ENCODE assay signal across 7 cellular contexts in the genomic region with DNA sequence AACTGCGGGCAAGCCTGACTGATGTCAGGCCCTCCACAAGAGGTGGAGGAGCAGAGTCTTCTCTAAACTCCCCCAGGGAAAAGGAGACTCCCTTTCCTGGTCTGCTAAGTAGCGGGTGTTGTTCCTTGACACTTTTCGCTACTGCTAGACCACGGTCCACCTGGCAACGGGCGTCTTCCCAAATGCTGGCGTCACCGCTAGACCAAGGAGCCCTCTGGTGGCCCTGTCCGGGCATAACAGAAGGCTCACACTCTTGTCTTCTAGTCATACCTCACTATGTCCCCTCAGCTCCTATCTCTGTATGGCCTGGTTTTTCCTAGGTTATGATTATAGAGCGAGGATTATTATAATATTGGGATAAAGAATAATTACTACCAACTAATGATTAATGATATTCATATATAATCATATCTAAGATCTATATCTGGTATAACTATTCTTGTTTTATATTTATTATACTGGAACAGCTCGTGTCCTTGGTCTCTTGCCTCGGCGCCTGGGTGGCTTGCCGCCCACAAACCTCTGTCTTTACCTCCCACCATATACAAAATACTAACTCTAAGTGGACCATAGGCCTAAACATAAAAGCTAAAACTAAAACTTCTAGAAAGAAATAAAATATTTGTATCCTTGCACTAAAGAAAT. TPM values are rescaled to one million over a fixed set of nuclear protein-coding genes. Genes with fewer than 3 reads are reported as not detected.
DNase-seq lines count a peak whose midpoint lies in the region; ATAC-seq, FAIRE-seq and TF ChIP-seq lines count a peak whose summit lies in the region.
"Not testable (repeated sequence)": the region's sequence is repeated elsewhere in the genome, so short reads cannot be mapped to it uniquely, and the experiment has no call there.

No MANE protein-coding gene starts in this region.

- not testable (repeated sequence) for H3K9me1 ChIP-seq in keratinocyte (ENCODE audit: control insufficient read depth, extremely low read depth, insufficient read depth, low read length)

- not testable (repeated sequence) for H4K20me1 ChIP-seq in keratinocyte (ENCODE audit: control insufficient read depth, extremely low read depth, insufficient read depth, low read length)

- peaks cover 8 to 11% of the 10 kb centered on the region in 2 experiments for H3K36me3 ChIP-seq in keratinocyte (ENCODE audit: control insufficient read depth in 2 of 2, extremely low read depth in 1 of 2, insufficient read depth in 2 of 2, low read length in 2 of 2)

- dilution Hi-C loops in keratinocyte (cut with MboI; ENCODE audit: extremely low pct_ligation_motif_present, low sequenced_read_pairs), result not testable (repeated sequence)

- H2AFZ ChIP-seq in keratinocyte (ENCODE audit: control insufficient read depth, low read length), result not testable (repeated sequence)

- H3K9me3 ChIP-seq in keratinocyte (ENCODE audit: control insufficient read depth, low read depth, low read length), result not testable (repeated sequence)

- H3K36me3 Mint-ChIP-seq in activated T-cell treated with anti-CD3 and anti-CD28 coated beads, Interleukin-2, amount 50 U/mL, for 72 hours (ENCODE audit: insufficient read depth in 2 of 2), result peaks cover 4 to 25% of the 10 kb centered on the region in 2 donors

- not testable (repeated sequence) for H3K4me3 ChIP-seq in epithelial cell of esophagus (ENCODE audit: low read length); keratinocyte (ENCODE audit: control insufficient read depth in 2 of 3, extremely low read depth in 1 of 3, insufficient read depth in 2 of 3, low read depth in 1 of 3, low read length in 3 of 3)

- H3K9ac ChIP-seq in keratinocyte (ENCODE audit: control insufficient read depth, extremely low read depth, insufficient read depth, low read length), result not testable (repeated sequence)

- not testable (repeated sequence) for H3K27ac Mint-ChIP-seq in activated T-cell treated with anti-CD3 and anti-CD28 coated beads, Interleukin-2, amount 50 U/mL, for 72 hours

- H3K27me3 ChIP-seq in keratinocyte (ENCODE audit: control insufficient read depth, extremely low read depth, insufficient read depth, low read length), result not testable (repeated sequence)

- not testable (repeated sequence) for ATAC-seq in activated T-cell treated with anti-CD3 and anti-CD28 coated beads, Interleukin-2, amount 50 U/mL, for 72 hours (replicated peaks in 1 of 2)

- intact Hi-C loops in posterior cingulate gyrus (cut with DNase I), result loop anchor here (10.0 kb wide), 1 partner anchor 186 kb away; no protein-coding TSS in a partner anchor

- H3K27ac ChIP-seq in keratinocyte (ENCODE audit: control insufficient read depth, insufficient read depth, low read length), result not testable (repeated sequence)

- not testable (repeated sequence) for H3K4me1 Mint-ChIP-seq in activated T-cell treated with anti-CD3 and anti-CD28 coated beads, Interleukin-2, amount 50 U/mL, for 72 hours (ENCODE audit: low read depth)

- not testable (repeated sequence) for H3K4me3 Mint-ChIP-seq in activated T-cell treated with anti-CD3 and anti-CD28 coated beads, Interleukin-2, amount 50 U/mL, for 72 hours

- not testable (repeated sequence) for H3K27me3 Mint-ChIP-seq in activated T-cell treated with anti-CD3 and anti-CD28 coated beads, Interleukin-2, amount 50 U/mL, for 72 hours (ENCODE audit: low read depth)

- not testable (repeated sequence) for H3K79me2 ChIP-seq in keratinocyte (ENCODE audit: control insufficient read depth, insufficient read depth, low read length)

- not testable (repeated sequence) for FAIRE-seq in keratinocyte (lab: Jason Lieb, UNC)

- not testable (repeated sequence) for H3K9me3 Mint-ChIP-seq in activated T-cell treated with anti-CD3 and anti-CD28 coated beads, Interleukin-2, amount 50 U/mL, for 72 hours

- peak; percentile 14 for DNase-seq in EL
- peak; percentile 28 for DNase-seq in M059J (ENCODE audit: low read depth)
- DNase-seq in SK-N-DZ (ENCODE audit: low spot score), result peak; percentile 25
- DNase-seq in activated T-cell treated with anti-CD3 and anti-CD28 coated beads, Interleukin-2, amount 50 U/mL, for 72 hours, result peak; percentile 23 to 37
- peak; percentile 35 for DNase-seq in epithelial cell of esophagus (ENCODE audit: low read depth)
- DNase-seq in keratinocyte (ENCODE audit: low read depth, low spot score), result not testable (repeated sequence)
- DNase-seq in posterior cingulate gyrus, result peak; percentile 49 to 96 (median 72)

- TF ChIP-seq CTCF in epithelial cell of esophagus (IDR thresholded peaks at IDR 0.05; ENCODE audit: insufficient read depth, low read depth, low read length, missing control alignments) (peak; percentile 46), keratinocyte (optimal IDR thresholded peaks at IDR 0.05 in 1 of 3, IDR thresholded peaks at IDR 0.05 in 1 of 3, conservative IDR thresholded peaks at IDR 0.05 in 1 of 3; ENCODE audit: extremely low read depth in 1 of 3, insufficient read depth in 2 of 3, low read length in 3 of 3) (peak in 2 of 3 experiments; percentile 21 to 36)

- not testable (repeated sequence) for H3K4me1 ChIP-seq in keratinocyte (ENCODE audit: control insufficient read depth, extremely low read depth, insufficient read depth, low read length)

- not testable (repeated sequence) for H3K4me2 ChIP-seq in keratinocyte (ENCODE audit: control insufficient read depth, extremely low read depth, insufficient read depth, low read depth, low read length)

RNA-seq across cellular contexts. Expression of a gene that starts 27.7 kb away (rescaled TPM):
- total RNA-seq in M059J (2014; rRNA removed; shearing (Covaris generic)), result 0.32 and 1.6 TPM in 2 replicates
- 51.3 and 58.0 TPM in 2 replicates for polyA plus RNA-seq in SK-N-DZ (2014; cell fraction: cytosol; rRNA removed)
- 89.2 and 92.7 TPM in 2 replicates for polyA plus RNA-seq in SK-N-DZ (2014; cell fraction: nucleus; rRNA removed)
- 10 to 100 TPM in 1 of 2 donors, 1 to 10 TPM in 1; 6.6 to 11.5 TPM for total RNA-seq in activated T-cell treated with anti-CD3 and anti-CD28 coated beads, Interleukin-2, amount 50 U/mL, for 72 hours
- 0.19 to 0.41 TPM (median 0.35 TPM) in 3 replicates for polyA plus RNA-seq in keratinocyte
- not detected for polyA plus RNA-seq in keratinocyte (2011; ENCODE audit: low read depth)
- 0.21 and 0.35 TPM in 2 replicates for polyA plus RNA-seq in keratinocyte (2011; cell fraction: cytosol; rRNA removed)
- polyA plus RNA-seq in keratinocyte (2011; cell fraction: nucleus; rRNA removed), result 0.23 and 0.29 TPM in 2 replicates
- 0.27 and 0.69 TPM in 2 replicates for polyA plus RNA-seq in keratinocyte (2012; ENCODE audit: low replicate concordance)
- polyA minus RNA-seq in keratinocyte, result 7.4 TPM in 1 of 3 replicates, not detected in the others
- 0.96 TPM for polyA minus RNA-seq in keratinocyte (2011; cell fraction: cytosol; rRNA and poly(A)+ RNA removed)
- polyA minus RNA-seq in keratinocyte (2011; cell fraction: nucleus; rRNA and poly(A)+ RNA removed), result not detected in 2 replicates

RNA-seq across cellular contexts. Expression of a gene that starts 54.2 kb away (rescaled TPM):
- 3.9 and 4.1 TPM in 2 replicates for total RNA-seq in M059J (2014; rRNA removed; shearing (Covaris generic))
- 1.2 and 3.4 TPM in 2 replicates for polyA plus RNA-seq in SK-N-DZ (2014; cell fraction: cytosol; rRNA removed)
- polyA plus RNA-seq in SK-N-DZ (2014; cell fraction: nucleus; rRNA removed), result 3.8 and 16.0 TPM in 2 replicates
- total RNA-seq in activated T-cell treated with anti-CD3 and anti-CD28 coated beads, Interleukin-2, amount 50 U/mL, for 72 hours, result 100 to 1,000 TPM in 1 of 2 donors, 10 to 100 TPM in 1; 94.3 to 105 TPM
- polyA plus RNA-seq in keratinocyte, result 2.8 to 7.0 TPM (median 5.6 TPM) in 3 replicates
- 97.2 TPM for polyA plus RNA-seq in keratinocyte (2011; ENCODE audit: low read depth)
- polyA plus RNA-seq in keratinocyte (2011; cell fraction: cytosol; rRNA removed), result 10.2 and 11.2 TPM in 2 replicates
- polyA plus RNA-seq in keratinocyte (2011; cell fraction: nucleus; rRNA removed), result 24.6 and 29.8 TPM in 2 replicates
- 9.1 and 116 TPM in 2 replicates for polyA plus RNA-seq in keratinocyte (2012; ENCODE audit: low replicate concordance)
- polyA minus RNA-seq in keratinocyte, result 6.4 to 11.1 TPM (median 9.3 TPM) in 3 replicates
- polyA minus RNA-seq in keratinocyte (2011; cell fraction: cytosol; rRNA and poly(A)+ RNA removed), result 15.0 TPM
- 9.7 and 12.6 TPM in 2 replicates for polyA minus RNA-seq in keratinocyte (2011; cell fraction: nucleus; rRNA and poly(A)+ RNA removed)

RNA-seq across cellular contexts. Expression of a gene that starts 58.6 kb away (rescaled TPM):
- total RNA-seq in M059J (2014; rRNA removed; shearing (Covaris generic)), result 29.8 and 41.5 TPM in 2 replicates
- polyA plus RNA-seq in SK-N-DZ (2014; cell fraction: cytosol; rRNA removed), result 64.0 and 69.3 TPM in 2 replicates
- polyA plus RNA-seq in SK-N-DZ (2014; cell fraction: nucleus; rRNA removed), result 64.0 and 65.0 TPM in 2 replicates
- total RNA-seq in activated T-cell treated with anti-CD3 and anti-CD28 coated beads, Interleukin-2, amount 50 U/mL, for 72 hours, result 10 to 100 TPM; 59.5 to 67.2 TPM
- 17.2 to 29.1 TPM (median 28.8 TPM) in 3 replicates for polyA plus RNA-seq in keratinocyte
- 34.7 TPM for polyA plus RNA-seq in keratinocyte (2011; ENCODE audit: low read depth)
- 18.5 and 24.3 TPM in 2 replicates for polyA plus RNA-seq in keratinocyte (2011; cell fraction: cytosol; rRNA removed)
- 53.3 and 57.2 TPM in 2 replicates for polyA plus RNA-seq in keratinocyte (2011; cell fraction: nucleus; rRNA removed)
- polyA plus RNA-seq in keratinocyte (2012; ENCODE audit: low replicate concordance), result 18.8 and 26.1 TPM in 2 replicates
- 27.7 to 55.1 TPM (median 29.9 TPM) in 3 replicates for polyA minus RNA-seq in keratinocyte
- polyA minus RNA-seq in keratinocyte (2011; cell fraction: cytosol; rRNA and poly(A)+ RNA removed), result 29.5 TPM
- 38.8 and 76.8 TPM in 2 replicates for polyA minus RNA-seq in keratinocyte (2011; cell fraction: nucleus; rRNA and poly(A)+ RNA removed)

Comparison
In these comparisons a context has a peak if more than half of its experiments do, and no peak if none do; other contexts are left out.
1. RNA of a gene that starts 54.2 kb away (total RNA-seq): 94.3 to 105 TPM in activated T-cell treated with anti-CD3 and anti-CD28 coated beads, Interleukin-2, amount 50 U/mL, for 72 hours; 3.9 to 4.1 TPM in M059J; every median in the first group is over 10 times any median in the second.